ENCODE assay signal across 19 cellular contexts in genomic region chrX:23659339-23659738, GRCh38. TPM values are rescaled to one million over a fixed set of nuclear protein-coding genes. Genes with fewer than 3 reads are reported as not detected.
DNase-seq lines count a peak whose midpoint lies in the region; ATAC-seq, FAIRE-seq and TF ChIP-seq lines count a peak whose summit lies in the region.
"Had no signal": no experiment of that assay in that cellular context is flagged by ENCODE, and none has a peak within 500 bp of the region (broad histone marks: within the 10 kb centered on the region; RNA-seq: fewer than 3 reads in every experiment).

No MANE protein-coding gene starts in this region.

- no peak for FAIRE-seq in H1 (lab: Jason Lieb, UNC)
- FAIRE-seq: GM12892, H54 had no signal

- peak overlapping the region; percentile 28 for H2BK120ac ChIP-seq in H1 (replicated peaks; ENCODE audit: low read depth, low read length)

- WGBS in HUES64 = 85% methylated on average over 4 of the region's 4 CpGs
- WGBS in H1 (ENCODE audit: extremely low coverage in 1 of 2, insufficient coverage in 1 of 2, insufficient read length in 1 of 2, insufficient replicate concordance in 2 of 2, low coverage in 1 of 2, low lambda C conversion rate in 2 of 2, missing lambda C conversion rate in 1 of 2), 2 experiments = 94% methylated on average over 4 of the region's 4 CpGs; no CpG with 5 or more reads in 1 of the 2 experiments
- WGBS in mesodermal cell (ENCODE audit: insufficient coverage in 2 of 2), 2 experiments = 100% methylated on average over 1 of the region's 4 CpGs; no CpG with 5 or more reads in 1 of the 2 experiments
- WGBS in testis, 2 donors = 93 to 96% methylated on average over 4 of the region's 4 CpGs

- CTCF ChIA-PET in H1 (lab: Charles Lee; ENCODE audit: partially characterized antibody) = no interaction called here

- no peak overlapping the region for H2BK5ac ChIP-seq in H1 (ENCODE audit: low read depth, low read length)

- no peak overlapping the region for H2AK5ac ChIP-seq in H1 (ENCODE audit: low read depth, low read length)

- no peak for TF ChIP-seq EP300 in H1 (IDR thresholded peaks at IDR 0.05; ENCODE audit: borderline replicate concordance in 1 of 2, low read depth in 2 of 2, low read length in 2 of 2)

- H3K4me2 ChIP-seq in H1 (ENCODE audit: insufficient read depth in 1 of 2, low read depth in 2 of 2, low read length in 2 of 2) = peak overlapping the region in 1 of 2 experiments; percentile 45; a peak in 1 of 4 replicates

- H3K79me1 ChIP-seq in H1 (ENCODE audit: low read depth, low read length) = no peaks in the 10 kb centered on the region

- H3K18ac ChIP-seq in H1 (ENCODE audit: extremely low read depth, low read length) = peak overlapping the region; percentile 27; the same call in 1 of the 2 replicates

- H3K9me3 ChIP-seq in HUES64 (ENCODE audit: insufficient read depth, low read depth, low read length) (no peaks in the 10 kb centered on the region), H1 (ENCODE audit: insufficient read depth in 2 of 2, low read depth in 1 of 2, low read length in 1 of 2) (no peaks in the 10 kb centered on the region), mesodermal cell (ENCODE audit: control insufficient read depth, low read length) (no peaks in the 10 kb centered on the region), testis (no peaks in the 10 kb centered on the region)

- no peak for ATAC-seq in GM21423 (IDR thresholded peaks at IDR 0.05; ENCODE audit: unreplicated experiment)
- ATAC-seq: Panc1, Right ventricle myocardium inferior had no signal

- POLR2A ChIA-PET in H1 (lab: Charles Lee; ENCODE audit: partially characterized antibody) = no interaction called here

- no peak overlapping the region for H4K5ac ChIP-seq in H1 (ENCODE audit: insufficient read length, low read depth, low read length)

- peak overlapping the region; percentile 52; the same call in 1 of the 2 replicates for H3K9ac ChIP-seq in HUES64 (ENCODE audit: low read depth, low read length)
- no peak overlapping the region for H3K9ac ChIP-seq in H1 (replicated peaks in 1 of 4; ENCODE audit: extremely low read depth in 1 of 4, low read depth in 3 of 4, low read length in 3 of 4)

- H3K27me3 ChIP-seq in HUES64 (ENCODE audit: insufficient read depth, low read length) (no peaks in the 10 kb centered on the region), H1 (replicated peaks in 1 of 4; ENCODE audit: control insufficient read depth in 3 of 4, extremely low read depth in 1 of 4, insufficient read depth in 3 of 4, low read length in 3 of 4) (no peaks in the 10 kb centered on the region), testis (no peaks in the 10 kb centered on the region)

- 0 out of 2 replicates have a peak overlapping the region, but pooled peaks have one; percentile 81 for H2BK12ac ChIP-seq in H1 (ENCODE audit: low read depth, low read length)

- no peak overlapping the region for H3K4ac ChIP-seq in H1 (replicated peaks; ENCODE audit: insufficient read length, low read depth, low read length)

- H3K4me3 ChIP-seq in HUES64 (ENCODE audit: low read length) (0 out of 2 replicates have a peak overlapping the region, but pooled peaks have one; percentile 30), H1 (ENCODE audit: extremely low read depth in 1 of 4, insufficient read depth in 2 of 4, low read depth in 3 of 4, low read length in 4 of 4) (no peak overlapping the region), mesodermal cell (ENCODE audit: extremely low read depth, insufficient read depth, low read length, poor library complexity, severe bottlenecking) (no peak overlapping the region), testis (no peak overlapping the region)
- H3K4me3 ChIP-seq: SK-N-MC had no signal

- H3K36me3 ChIP-seq in HUES64 (ENCODE audit: insufficient read depth, low read length) = no peaks in the 10 kb centered on the region
- H3K36me3 ChIP-seq in H1 (ENCODE audit: control insufficient read depth in 2 of 4, insufficient read depth in 4 of 4, low read length in 3 of 4) = no peaks in the 10 kb centered on the region; a peak in 1 of 8 replicates
- no peaks in the 10 kb centered on the region for H3K36me3 ChIP-seq in mesodermal cell (ENCODE audit: control insufficient read depth, insufficient read depth, low read length)
- H3K36me3 ChIP-seq in testis (ENCODE audit: low read depth, missing control alignments) = no peaks in the 10 kb centered on the region

- no peak overlapping the region for H2BK20ac ChIP-seq in H1 (ENCODE audit: low read length)

- H3K4me1 ChIP-seq in HUES64 (ENCODE audit: insufficient read depth, low read length) = peaks cover 19% of the 10 kb centered on the region
- H3K4me1 ChIP-seq in H1 (replicated peaks in 1 of 4; ENCODE audit: control insufficient read depth in 3 of 4, insufficient read depth in 4 of 4, low read length in 3 of 4) = peaks cover 0 to 8% (median 3%) of the 10 kb centered on the region in 4 experiments; a peak in 4 of 7 replicates
- peaks cover 9% of the 10 kb centered on the region for H3K4me1 ChIP-seq in mesodermal cell (ENCODE audit: control insufficient read depth, insufficient read depth, low read length, poor library complexity, severe bottlenecking)
- no peaks in the 10 kb centered on the region for H3K4me1 ChIP-seq in testis

- no peak overlapping the region for H4K8ac ChIP-seq in H1 (ENCODE audit: extremely low read depth, insufficient read depth, low read length)

- DNase-seq in ELF-1 (ENCODE audit: low read depth, low spot score) (peak; percentile 49), H1 (ENCODE audit: low read depth in 1 of 2, low spot score in 2 of 2) (no peak), AG08396 (ENCODE audit: low spot score) (no peak), testis (no peak), Kasumi-1 (lab: John Stamatoyannopoulos, UW) (no peak)
- DNase-seq: AML-193, DMS79, GDM1, NCI-H1092, NCI-H1694 treated with DMSO at 0.1 percent for 48 hours, NCI-H345 had no signal

- no peaks in the 10 kb centered on the region for H4K20me1 ChIP-seq in H1 (replicated peaks in 1 of 2; ENCODE audit: control insufficient read depth in 1 of 2, insufficient read depth in 2 of 2, low read length in 2 of 2)

- no peak for TF ChIP-seq POLR2A in H1 (IDR thresholded peaks at IDR 0.05; ENCODE audit: control extremely low read depth in 1 of 2, low read depth in 2 of 2, low read length in 2 of 2)
- no peak for TF ChIP-seq POLR2A in testis (IDR thresholded peaks at IDR 0.05)

- TF ChIP-seq RAD21 in H1 (IDR thresholded peaks at IDR 0.05 in 1 of 2, conservative IDR thresholded peaks at IDR 0.05 in 1 of 2; ENCODE audit: low read depth in 2 of 2, low read length in 2 of 2) = no peak

- intact Hi-C loops in testis (cut with DNase I; ENCODE audit: low total_unique reads) = no loop called here

- no peak overlapping the region for H2AFZ ChIP-seq in H1 (ENCODE audit: low read length)

- no peak overlapping the region for H4K91ac ChIP-seq in H1 (replicated peaks; ENCODE audit: insufficient read length, low read length)

- H3K79me2 ChIP-seq in H1 (ENCODE audit: control insufficient read depth in 1 of 2, insufficient read depth in 2 of 2, low read length in 2 of 2) = no peaks in the 10 kb centered on the region

- H3K27ac ChIP-seq in HUES64 (ENCODE audit: low read depth, low read length) = peak overlapping the region; percentile 87
- no peak overlapping the region for H3K27ac ChIP-seq in H1 (ENCODE audit: low read depth, low read length)
- peak overlapping the region; percentile 36 for H3K27ac ChIP-seq in mesodermal cell (ENCODE audit: low read depth, low read length, severe bottlenecking)
- no peak overlapping the region for H3K27ac ChIP-seq in testis
- H3K27ac ChIP-seq: SK-N-MC had no signal

- no peak overlapping the region for H3K56ac ChIP-seq in H1 (replicated peaks; ENCODE audit: insufficient read length, low read depth, low read length)

- H3K14ac ChIP-seq in H1 (ENCODE audit: insufficient read length) = no peak overlapping the region

- no peak for TF ChIP-seq CTCF in H1 (IDR thresholded peaks at IDR 0.05; ENCODE audit: control extremely low read depth in 1 of 3, insufficient read depth in 1 of 3, low read depth in 1 of 3, low read length in 3 of 3)
- TF ChIP-seq CTCF in testis (IDR thresholded peaks at IDR 0.05) = no peak

- no peak overlapping the region for H3K23ac ChIP-seq in H1 (ENCODE audit: insufficient read length)

- H2BK15ac ChIP-seq in H1 (ENCODE audit: low read length) = no peak overlapping the region

- no peaks in the 10 kb centered on the region for H3K23me2 ChIP-seq in H1 (ENCODE audit: low read depth, low read length)

TF ChIP-seq in H1, 55 proteins besides CTCF, POLR2A, EP300 and RAD21 (continues in another document):
- TF ChIP-seq SRF (IDR thresholded peaks at IDR 0.05; ENCODE audit: low read depth, low read length) (no peak), SIN3A (conservative IDR thresholded peaks at IDR 0.05 in 1 of 2, IDR thresholded peaks at IDR 0.05 in 1 of 2; ENCODE audit: low read depth in 1 of 2, low read length in 2 of 2) (no peak), SAP30 (IDR thresholded peaks at IDR 0.05; ENCODE audit: insufficient read depth, insufficient replicate concordance, low read length) (no peak)

RNA-seq across cellular contexts. Expression of gene PRDX4, which starts 8.0 kb away (rescaled TPM):
- polyA plus RNA-seq in HUES64 (2013, experiment 1 of 2) = 165 TPM
- 158 TPM for polyA plus RNA-seq in HUES64 (2013, experiment 2 of 2)
- 130 and 133 TPM in 2 replicates for total RNA-seq in H1 (2021; fragmentation: NEBNext Ultra II Directional; extraction: Animal tissue kit (Norgen Biotek cat#: 25700))
- polyA plus RNA-seq in H1 (2011; rRNA removed) = 109 and 130 TPM in 2 replicates
- 117 TPM for polyA plus RNA-seq in H1 (2011; cell fraction: cytosol; rRNA removed)
- polyA plus RNA-seq in H1 (2011; cell fraction: nucleus; rRNA removed) = 57.4 TPM
- polyA plus RNA-seq in H1 (2012, experiment 1 of 2) = 133 to 175 TPM (median 146 TPM) in 4 replicates
- 352 TPM for polyA plus RNA-seq in H1 (2012, experiment 2 of 2)
- 243 TPM for polyA plus RNA-seq in H1 (2013, experiment 1 of 2)
- polyA plus RNA-seq in H1 (2013, experiment 2 of 2) = 283 TPM
- polyA minus RNA-seq in H1 (2011; rRNA and poly(A)+ RNA removed) = 39.9 and 94.3 TPM in 2 replicates
- 44.6 TPM for polyA minus RNA-seq in H1 (2011; cell fraction: cytosol; rRNA and poly(A)+ RNA removed)
- polyA minus RNA-seq in H1 (2011; cell fraction: nucleus; rRNA and poly(A)+ RNA removed) = 28.3 TPM
- 279 TPM for polyA plus RNA-seq in mesodermal cell (2013, experiment 1 of 2)
- polyA plus RNA-seq in mesodermal cell (2013, experiment 2 of 2) = 269 TPM
- total RNA-seq in testis = 100 to 1,000 TPM; 214 to 218 TPM
- 211 TPM for polyA plus RNA-seq in testis (ENCODE audit: insufficient read depth, low read depth, low replicate concordance)

Comparison
In these comparisons a context has a peak if more than half of its experiments do, and no peak if none do; other contexts are left out.
1. H3K27ac ChIP-seq: peak in HUES64 (single experiment) and mesodermal cell (single experiment); none in H1 (single experiment) and testis (0 of 2).